In genomic region chr6:46932941-46933340, GRCh38 we compare ENCODE assay signal across 19 cellular contexts. TPM values are rescaled to one million over a fixed set of nuclear protein-coding genes. Genes with fewer than 3 reads are reported as not detected.
A peak's percentile ranks its signal among the peaks of the same experiment; 100 is the strongest.
DNase-seq lines count a peak whose midpoint lies in the region; FAIRE-seq and TF ChIP-seq lines count a peak whose summit lies in the region.
"Had no signal": no experiment of that assay in that cellular context is flagged by ENCODE, and none has a peak within 500 bp of the region (broad histone marks: within the 10 kb centered on the region; RNA-seq: fewer than 3 reads in every experiment).

No MANE protein-coding gene starts in this region.

- TF ChIP-seq CTCF in fibroblast of the aortic adventitia (IDR thresholded peaks at IDR 0.05; ENCODE audit: insufficient read depth, low read length): no peak
- no peak for TF ChIP-seq CTCF in parathyroid adenoma (IDR thresholded peaks at IDR 0.05)

- H3K79me2 ChIP-seq in parathyroid adenoma: peaks cover 2% of the 10 kb centered on the region

- no peak overlapping the region for H3K4me3 ChIP-seq in fibroblast of the aortic adventitia (ENCODE audit: low read depth, low read length)
- H3K4me3 ChIP-seq in parathyroid adenoma (ENCODE audit: low read depth, low read length): no peak overlapping the region
- H3K4me3 ChIP-seq: SJSA1 had no signal

- no peak for FAIRE-seq in RCC 7860 (lab: Jason Lieb, UNC)
- no peak for FAIRE-seq in GM12891 (lab: Jason Lieb, UNC)
- FAIRE-seq: G401.6, GM12892 had no signal

- H2AFZ ChIP-seq in parathyroid adenoma: peak overlapping the region; percentile 20

- TF ChIP-seq POLR2A in GM12891 (IDR thresholded peaks at IDR 0.05; ENCODE audit: low read depth, low read length): no peak

- H3K27me3 ChIP-seq in parathyroid adenoma (ENCODE audit: control insufficient read depth, insufficient read depth, low read length): no peaks in the 10 kb centered on the region
- H3K27me3 ChIP-seq: SJSA1 had no signal

- DNase-seq in Caki2 (ENCODE audit: low read depth): peak; percentile 40
- DNase-seq in RCC 7860 (ENCODE audit: low spot score): peak; percentile 44
- peak; percentile 61 for DNase-seq in fibroblast of the aortic adventitia (ENCODE audit: low read depth)
- DNase-seq in GDM1 (lab: John Stamatoyannopoulos, UW): no peak
- DNase-seq in GM12891 (ENCODE audit: insufficient read length, low spot score): no peak
- no peak for DNase-seq in AG08395 (ENCODE audit: low spot score)
- no peak for DNase-seq in activated CD4-positive, alpha-beta T cell treated with anti-CD3 and anti-CD28 coated beads, Interleukin-2, amount 50 U/mL, for 1 hour
- DNase-seq: effector memory CD8-positive, alpha-beta T cell; foreskin fibroblast; GOT3; MV-4-11; naive thymus-derived CD8-positive, alpha-beta T cell; NCI-H526 treated with DMSO at 0.1 percent for 48 hours had no signal

- peak overlapping the region; percentile 58 for H3K27ac ChIP-seq in parathyroid adenoma
- H3K27ac ChIP-seq: SJSA1 had no signal

- no peaks in the 10 kb centered on the region for H3K9me3 ChIP-seq in parathyroid adenoma (ENCODE audit: control insufficient read depth, low read length)
- H3K9me3 ChIP-seq: SJSA1 had no signal

- no peak overlapping the region for H3K4me2 ChIP-seq in parathyroid adenoma (ENCODE audit: low read length)

- in situ Hi-C loops in Caki2 (cut with HindIII; ENCODE audit: low pct_unique_long_range_greater_than_20kb, low sequenced_read_pairs): no loop called here

- H3K9ac ChIP-seq in parathyroid adenoma: no peak overlapping the region

- no peaks in the 10 kb centered on the region for H3K36me3 ChIP-seq in parathyroid adenoma (ENCODE audit: control insufficient read depth, insufficient read depth, low read length)
- H3K36me3 ChIP-seq: SJSA1 had no signal

- H3K4me1 ChIP-seq in parathyroid adenoma: peaks cover 11% of the 10 kb centered on the region

TF ChIP-seq in GM12891, 5 proteins besides CTCF, POLR2A, EP300 and RAD21:
- no peak for TF ChIP-seq PAX5 (IDR thresholded peaks at IDR 0.05; ENCODE audit: insufficient read depth, low read length, severe bottlenecking)
- no peak for TF ChIP-seq POLR2AphosphoS5 (IDR thresholded peaks at IDR 0.05; ENCODE audit: low read depth, low read length)
- no peak for TF ChIP-seq SPI1 (IDR thresholded peaks at IDR 0.05; ENCODE audit: low read depth, low read length)
- TF ChIP-seq TAF1 (IDR thresholded peaks at IDR 0.05; ENCODE audit: low read depth, low read length): no peak
- TF ChIP-seq POU2F2 (IDR thresholded peaks at IDR 0.05; ENCODE audit: low read depth, low read length): no peak

RNA-seq across cellular contexts. Expression of gene ADGRF5, which starts 11.2 kb away (rescaled TPM):
- not detected in 2 replicates for total RNA-seq in Caki2 (2014; rRNA removed; shearing (Covaris generic); ENCODE audit: low replicate concordance)
- total RNA-seq in fibroblast of the aortic adventitia (ENCODE audit: low replicate concordance): under 0.01 and 15.9 TPM in 2 replicates
- polyA plus RNA-seq in GM12891 (2012; ENCODE audit: low read depth, missing spikeins): 0.01 TPM
- total RNA-seq: activated T-helper 2 cell treated with anti-CD3 and anti-CD28 coated beads, Interferon-gamma antibody, Interleukin-2, Interleukin-4, amounts not matched to agents 10 μg/mL and 5 μg/mL and 100 μg/mL, durations not matched to agents 14 hours and 24 hours and 36 hours; naive thymus-derived CD8-positive, alpha-beta T cell; SJSA1 had no signal
- polyA plus RNA-seq: IgD-negative memory B cell; naive thymus-derived CD8-positive, alpha-beta T cell had no signal

Comparison
In these comparisons a context has a peak if more than half of its experiments do, and no peak if none do; other contexts are left out.
1. DNase-seq: peak in Caki2 (single experiment), RCC 7860 (single experiment) and fibroblast of the aortic adventitia (single experiment); none in GDM1 (single experiment), GM12891 (single experiment), AG08395 (single experiment) and activated CD4-positive, alpha-beta T cell treated with anti-CD3 and anti-CD28 coated beads, Interleukin-2, amount 50 U/mL, for 1 hour (single experiment).